In genomic region chr7:19916011-19916410, GRCh38 we compare ENCODE assay signal across 23 cellular contexts.
DNase-seq lines count a peak whose midpoint lies in the region; ATAC-seq and TF ChIP-seq lines count a peak whose summit lies in the region.
"Had no signal": no experiment of that assay in that cellular context is flagged by ENCODE, and none has a peak within 500 bp of the region (broad histone marks: within the 10 kb centered on the region; RNA-seq: fewer than 3 reads in every experiment).

No MANE protein-coding gene starts in this region.

- H3K4me1 Mint-ChIP-seq in neural crest cell, result peaks cover 21% of the 10 kb centered on the region
- H3K4me1 Mint-ChIP-seq in activated T-helper 1 cell treated with anti-CD3 and anti-CD28 coated beads, Interleukin-12 subunit alpha, Interleukin-12 subunit beta, Interleukin-2, Interleukin-4 antibody, amounts not matched to agents 30 ng/mL and 10 ng/mL and 1 ng/mL, durations not matched to agents 14 hours and 24 hours and 36 hours (ENCODE audit: low read depth), result no peaks in the 10 kb centered on the region
- H3K4me1 Mint-ChIP-seq: activated CD8-positive, alpha-beta memory T cell treated with anti-CD3 and anti-CD28 coated beads, Interleukin-2, amount 10 ng/mL, durations not matched to agents 7 days and 5 days; naive B cell had no signal

- H3K36me3 ChIP-seq in MM.1S (replicated peaks; ENCODE audit: insufficient read depth, low read length), result no peaks in the 10 kb centered on the region
- H3K36me3 ChIP-seq: BLaER1, thoracic aorta had no signal

- no peak overlapping the region for H3K4me3 Mint-ChIP-seq in neural crest cell
- no peak overlapping the region for H3K4me3 Mint-ChIP-seq in activated T-helper 1 cell treated with anti-CD3 and anti-CD28 coated beads, Interleukin-12 subunit alpha, Interleukin-12 subunit beta, Interleukin-2, Interleukin-4 antibody, amounts not matched to agents 30 ng/mL and 10 ng/mL and 1 ng/mL, durations not matched to agents 14 hours and 24 hours and 36 hours
- H3K4me3 Mint-ChIP-seq: activated CD8-positive, alpha-beta memory T cell treated with anti-CD3 and anti-CD28 coated beads, Interleukin-2, amount 10 ng/mL, durations not matched to agents 7 days and 5 days; endodermal cell; naive B cell had no signal

- H3K4me3 ChIP-seq in cardiac fibroblast (replicated peaks in 1 of 2; ENCODE audit: low read depth in 2 of 2, low read length in 2 of 2) (no peak overlapping the region), MM.1S (ENCODE audit: low read length) (no peak overlapping the region)
- H3K4me3 ChIP-seq: BLaER1, SK-N-MC, smooth muscle cell, thoracic aorta had no signal

- no peaks in the 10 kb centered on the region for H4K20me1 ChIP-seq in MM.1S (ENCODE audit: insufficient read depth, low read length)
- H4K20me1 ChIP-seq: BLaER1 had no signal

- H3K4me1 ChIP-seq in MM.1S (ENCODE audit: low read length), result no peaks in the 10 kb centered on the region
- H3K4me1 ChIP-seq: BLaER1, parathyroid adenoma had no signal

- intact Hi-C loops in activated T-helper 1 cell treated with anti-CD3 and anti-CD28 coated beads, Interleukin-12 subunit alpha, Interleukin-12 subunit beta, Interleukin-2, Interleukin-4 antibody, amounts not matched to agents 30 ng/mL and 10 ng/mL and 1 ng/mL, durations not matched to agents 14 hours and 24 hours and 36 hours (cut with micrococcal nuclease), result no loop called here

- H3K9ac ChIP-seq in MM.1S (ENCODE audit: low read length), result no peak overlapping the region
- H3K9ac ChIP-seq: BLaER1, parathyroid adenoma had no signal

- no peaks in the 10 kb centered on the region for H3K9me3 Mint-ChIP-seq in neural crest cell
- no peaks in the 10 kb centered on the region for H3K9me3 Mint-ChIP-seq in activated T-helper 1 cell treated with anti-CD3 and anti-CD28 coated beads, Interleukin-12 subunit alpha, Interleukin-12 subunit beta, Interleukin-2, Interleukin-4 antibody, amounts not matched to agents 30 ng/mL and 10 ng/mL and 1 ng/mL, durations not matched to agents 14 hours and 24 hours and 36 hours
- H3K9me3 Mint-ChIP-seq: endodermal cell, naive B cell had no signal

- H3K27ac ChIP-seq in MM.1S (ENCODE audit: low read length), result no peak overlapping the region
- H3K27ac ChIP-seq: BLaER1, parathyroid adenoma, SK-N-MC, thoracic aorta had no signal

- DNase-seq in GM03348 (ENCODE audit: low spot score) (peak; percentile 15), NCI-H226 (peak; percentile 77), cardiac fibroblast (ENCODE audit: low read depth in 2 of 2) (peak; percentile 15 to 20), neural crest cell (ENCODE audit: low read depth, low spot score) (no peak), NCI-H510A treated with DMSO at 0.1 percent for 48 hours (lab: John Stamatoyannopoulos, UW) (no peak), MM.1S (no peak)
- no peak for DNase-seq in activated T-helper 1 cell treated with anti-CD3 and anti-CD28 coated beads, Interleukin-12 subunit alpha, Interleukin-12 subunit beta, Interleukin-2, Interleukin-4 antibody, amounts not matched to agents 30 ng/mL and 10 ng/mL and 1 ng/mL, durations not matched to agents 14 hours and 24 hours and 36 hours (ENCODE audit: low spot score)
- DNase-seq: activated CD4-positive, CD25-positive, alpha-beta regulatory T cell treated with anti-CD3 and anti-CD28 coated beads, Interleukin-2, amount 50 U/mL, for 72 hours; activated CD8-positive, alpha-beta memory T cell treated with anti-CD3 and anti-CD28 coated beads, Interleukin-2, amount 10 ng/mL, durations not matched to agents 7 days and 5 days; DMS153; endodermal cell; naive B cell; NCI-H2029 treated with DMSO at 0.1 percent for 48 hours; NCI-H524 treated with DMSO at 0.1 percent for 48 hours; stimulated activated CD4-positive, alpha-beta T cell treated with anti-CD3 and anti-CD28 coated beads, Interleukin-4, amount 100 ng/mL, for 4 hours; stimulated activated CD8-positive, alpha-beta memory T cell treated with anti-CD3 and anti-CD28 coated beads, Interleukin-4, amount 100 ng/mL, for 48 hours; T-helper 9 cell had no signal

- H3K27ac Mint-ChIP-seq in neural crest cell (ENCODE audit: unreplicated experiment), result peak overlapping the region; percentile 27
- H3K27ac Mint-ChIP-seq in activated T-helper 1 cell treated with anti-CD3 and anti-CD28 coated beads, Interleukin-12 subunit alpha, Interleukin-12 subunit beta, Interleukin-2, Interleukin-4 antibody, amounts not matched to agents 30 ng/mL and 10 ng/mL and 1 ng/mL, durations not matched to agents 14 hours and 24 hours and 36 hours, result no peak overlapping the region
- H3K27ac Mint-ChIP-seq: activated CD8-positive, alpha-beta memory T cell treated with anti-CD3 and anti-CD28 coated beads, Interleukin-2, amount 10 ng/mL, durations not matched to agents 7 days and 5 days; endodermal cell; naive B cell had no signal

- TF ChIP-seq CTCF in cardiac fibroblast (IDR thresholded peaks at IDR 0.05; ENCODE audit: low read depth, low read length) (no peak), neural crest cell (conservative IDR thresholded peaks at IDR 0.05) (no peak), MM.1S (IDR thresholded peaks at IDR 0.05; ENCODE audit: low read length) (no peak)

- H3K27me3 ChIP-seq in MM.1S (replicated peaks; ENCODE audit: insufficient read depth, low read length), result no peaks in the 10 kb centered on the region
- H3K27me3 ChIP-seq: BLaER1 had no signal

- H3K4me2 ChIP-seq in MM.1S (ENCODE audit: low read depth, low read length), result no peak overlapping the region
- H3K4me2 ChIP-seq: BLaER1, smooth muscle cell had no signal

- ATAC-seq in GM19035 (IDR thresholded peaks at IDR 0.05; ENCODE audit: unreplicated experiment), result no peak
- ATAC-seq: activated CD8-positive, alpha-beta memory T cell treated with anti-CD3 and anti-CD28 coated beads, Interleukin-2, amount 10 ng/mL, durations not matched to agents 7 days and 5 days had no signal

- no peak overlapping the region for H2AFZ ChIP-seq in MM.1S (ENCODE audit: low read length)
- H2AFZ ChIP-seq: parathyroid adenoma had no signal

- H3K9me3 ChIP-seq in MM.1S (replicated peaks; ENCODE audit: insufficient read depth, low read length), result no peaks in the 10 kb centered on the region
- H3K9me3 ChIP-seq: BLaER1, thoracic aorta had no signal

- no peaks in the 10 kb centered on the region for H3K9me2 ChIP-seq in MM.1S (replicated peaks; ENCODE audit: insufficient read depth, low read length)

- no peaks in the 10 kb centered on the region for H3K79me2 ChIP-seq in MM.1S (ENCODE audit: low read length)
- H3K79me2 ChIP-seq: parathyroid adenoma had no signal

- no peaks in the 10 kb centered on the region for H3K27me3 Mint-ChIP-seq in neural crest cell (ENCODE audit: low read depth)
- H3K27me3 Mint-ChIP-seq in activated T-helper 1 cell treated with anti-CD3 and anti-CD28 coated beads, Interleukin-12 subunit alpha, Interleukin-12 subunit beta, Interleukin-2, Interleukin-4 antibody, amounts not matched to agents 30 ng/mL and 10 ng/mL and 1 ng/mL, durations not matched to agents 14 hours and 24 hours and 36 hours (ENCODE audit: insufficient read depth), result no peaks in the 10 kb centered on the region
- H3K27me3 Mint-ChIP-seq: activated CD8-positive, alpha-beta memory T cell treated with anti-CD3 and anti-CD28 coated beads, Interleukin-2, amount 10 ng/mL, durations not matched to agents 7 days and 5 days; naive B cell had no signal

- no peaks in the 10 kb centered on the region for H3K36me3 Mint-ChIP-seq in neural crest cell (ENCODE audit: low read depth)
- no peaks in the 10 kb centered on the region for H3K36me3 Mint-ChIP-seq in activated T-helper 1 cell treated with anti-CD3 and anti-CD28 coated beads, Interleukin-12 subunit alpha, Interleukin-12 subunit beta, Interleukin-2, Interleukin-4 antibody, amounts not matched to agents 30 ng/mL and 10 ng/mL and 1 ng/mL, durations not matched to agents 14 hours and 24 hours and 36 hours (ENCODE audit: low read depth)
- H3K36me3 Mint-ChIP-seq: activated CD8-positive, alpha-beta memory T cell treated with anti-CD3 and anti-CD28 coated beads, Interleukin-2, amount 10 ng/mL, durations not matched to agents 7 days and 5 days; naive B cell had no signal

- no peaks in the 10 kb centered on the region for H3F3A ChIP-seq in MM.1S (ENCODE audit: insufficient read depth, low read length)

Comparison
In these comparisons a context has a peak if more than half of its experiments do, and no peak if none do; other contexts are left out.
1. DNase-seq: peak in GM03348 (single experiment), NCI-H226 (single experiment) and cardiac fibroblast (2 of 2); none in neural crest cell (single experiment), NCI-H510A treated with DMSO at 0.1 percent for 48 hours (single experiment), MM.1S (single experiment) and activated T-helper 1 cell treated with anti-CD3 and anti-CD28 coated beads, Interleukin-12 subunit alpha, Interleukin-12 subunit beta, Interleukin-2, Interleukin-4 antibody, amounts not matched to agents 30 ng/mL and 10 ng/mL and 1 ng/mL, durations not matched to agents 14 hours and 24 hours and 36 hours (single experiment).